27 cellular contexts compared by ENCODE assay signal in the genomic region with DNA sequence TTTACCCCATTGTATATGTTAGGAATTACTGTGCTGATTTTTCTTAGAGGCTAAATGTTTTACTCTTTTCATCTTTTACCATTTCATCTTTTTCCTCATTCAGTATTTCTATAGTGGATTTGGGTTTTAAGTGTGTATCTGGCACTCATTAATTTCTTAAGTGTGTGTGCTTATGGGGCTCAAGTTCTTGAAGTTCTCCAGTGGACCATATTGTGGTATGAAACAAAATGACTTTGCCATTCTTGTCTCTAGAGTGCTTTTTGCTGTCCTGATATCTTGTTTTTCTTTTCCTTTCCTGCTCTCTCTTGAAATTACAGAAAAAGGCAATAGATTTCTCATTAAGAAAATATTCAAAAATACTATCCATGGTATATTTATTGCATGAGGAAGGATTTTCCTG.
"Had no signal": no experiment of that assay in that cellular context is flagged by ENCODE, and none has a peak within 500 bp of the region (broad histone marks: within the 10 kb centered on the region; RNA-seq: fewer than 3 reads in every experiment).

No MANE protein-coding gene starts in this region.

- DNase-seq: activated CD4-positive, alpha-beta T cell treated with anti-CD3 and anti-CD28 coated beads for 36 hours; activated CD4-positive, alpha-beta T cell treated with anti-CD3 and anti-CD28 coated beads, Interleukin-2, amount 50 U/mL, for 4 hours; activated CD8-positive, alpha-beta memory T cell treated with anti-CD3 and anti-CD28 coated beads for 24 hours; activated CD8-positive, alpha-beta memory T cell treated with anti-CD3 and anti-CD28 coated beads, Interleukin-2, amount 50 U/mL, for 4 hours; activated effector memory CD4-positive, alpha-beta T cell treated with Interleukin-2 at 50 U/mL for 16 hours; activated naive CD4-positive, alpha-beta T cell treated with anti-CD3 and anti-CD28 coated beads for 36 hours; activated T-cell treated with anti-CD3 and anti-CD28 coated beads, Interleukin-2, amount 50 U/mL, for 4 hours; anterior cingulate cortex; body of pancreas; erythroblast; foreskin fibroblast; heart right ventricle; islet precursor cell; left cardiac atrium; naive B cell; sigmoid colon; stimulated activated CD4-positive, alpha-beta T cell treated with anti-CD3 and anti-CD28 coated beads, Interleukin-15, amount 100 ng/mL, for 24 hours; T1000 had no signal

- H3K27ac Mint-ChIP-seq: activated CD4-positive, alpha-beta T cell treated with anti-CD3 and anti-CD28 coated beads for 36 hours; activated naive CD4-positive, alpha-beta T cell treated with anti-CD3 and anti-CD28 coated beads for 36 hours; stimulated activated memory B cell treated with anti-CD40 and anti-IgM and Interleukin-4, amounts not matched to agents 10 μg/mL and 1 μg/mL and 100 μg/mL, for 72 hours; type B pancreatic cell had no signal

- H3K9ac ChIP-seq: neural progenitor cell had no signal

- H2AFZ ChIP-seq: neural progenitor cell had no signal

- ATAC-seq: activated CD4-positive, alpha-beta T cell treated with anti-CD3 and anti-CD28 coated beads for 36 hours; activated T-cell treated with anti-CD3 and anti-CD28 coated beads, Interleukin-2, amount 50 U/mL, for 4 hours; body of pancreas; heart right ventricle; left cardiac atrium; stimulated activated memory B cell treated with anti-CD40 and anti-IgM and Interleukin-4, amounts not matched to agents 10 μg/mL and 1 μg/mL and 100 μg/mL, for 72 hours had no signal

- H3K36me3 ChIP-seq: cardiac muscle cell, neural progenitor cell, sigmoid colon, thoracic aorta, vagina had no signal

- H3K9me3 ChIP-seq: body of pancreas, heart right ventricle, sigmoid colon, thoracic aorta, vagina had no signal

- H3K4me1 ChIP-seq: neural progenitor cell had no signal

- H3K4me2 ChIP-seq: neural progenitor cell, smooth muscle cell had no signal

- H3K27me3 ChIP-seq: body of pancreas, cardiac muscle cell, heart right ventricle, neural progenitor cell, sigmoid colon, vagina had no signal

- H3K9me3 Mint-ChIP-seq: activated naive CD4-positive, alpha-beta T cell treated with anti-CD3 and anti-CD28 coated beads for 36 hours; activated T-cell treated with anti-CD3 and anti-CD28 coated beads, Interleukin-2, amount 50 U/mL, for 4 hours; naive B cell; neural progenitor cell; stimulated activated memory B cell treated with anti-CD40 and anti-IgM and Interleukin-4, amounts not matched to agents 10 μg/mL and 1 μg/mL and 100 μg/mL, for 72 hours; WTC11 had no signal

- H3K27me3 Mint-ChIP-seq: activated CD4-positive, alpha-beta T cell treated with anti-CD3 and anti-CD28 coated beads for 36 hours; naive B cell; stimulated activated memory B cell treated with anti-CD40 and anti-IgM and Interleukin-4, amounts not matched to agents 10 μg/mL and 1 μg/mL and 100 μg/mL, for 72 hours; type B pancreatic cell had no signal

- H3K36me3 Mint-ChIP-seq: neural progenitor cell, WTC11 had no signal

- H3K4me3 ChIP-seq: body of pancreas, cardiac muscle cell, heart right ventricle, lung, neural progenitor cell, sigmoid colon, smooth muscle cell, thoracic aorta, vagina had no signal

- H3K4me3 Mint-ChIP-seq: activated CD4-positive, alpha-beta T cell treated with anti-CD3 and anti-CD28 coated beads for 36 hours; activated naive CD4-positive, alpha-beta T cell treated with anti-CD3 and anti-CD28 coated beads for 36 hours; activated T-cell treated with anti-CD3 and anti-CD28 coated beads, Interleukin-2, amount 50 U/mL, for 4 hours; naive B cell; neural progenitor cell; stimulated activated memory B cell treated with anti-CD40 and anti-IgM and Interleukin-4, amounts not matched to agents 10 μg/mL and 1 μg/mL and 100 μg/mL, for 72 hours; type B pancreatic cell; WTC11 had no signal

- H3K27ac ChIP-seq: body of pancreas, cardiac muscle cell, heart right ventricle, sigmoid colon, thoracic aorta, vagina had no signal
